Comparison of ENCODE assay signal across 24 cellular contexts in genomic region chr5:26148569-26149107, GRCh38.
"Had no signal": no experiment of that assay in that cellular context is flagged by ENCODE, and none has a peak within 500 bp of the region (broad histone marks: within the 10 kb centered on the region; RNA-seq: fewer than 3 reads in every experiment).

No MANE protein-coding gene starts in this region.

- H3K9me3 ChIP-seq: colonic mucosa, right atrium auricular region had no signal

- DNase-seq: activated CD4-positive, alpha-beta T cell treated with anti-CD3 and anti-CD28 coated beads, Interleukin-2, amount 50 U/mL, for 1 hour; activated CD4-positive, CD25-positive, alpha-beta regulatory T cell treated with anti-CD3 and anti-CD28 coated beads, Interleukin-2, amount 50 U/mL, for 72 hours; activated CD8-positive, alpha-beta memory T cell treated with anti-CD3 and anti-CD28 coated beads, Interleukin-2, amount 50 U/mL, for 4 hours; activated effector memory CD4-positive, alpha-beta T cell treated with anti-CD3 and anti-CD28 coated beads, Interleukin-2, amount 50 U/mL, for 16 hours; activated naive CD4-positive, alpha-beta T cell treated with anti-CD3 and anti-CD28 coated beads, Interleukin-2, amount 50 U/mL, for 16 hours; activated T-cell treated with anti-CD3 and anti-CD28 coated beads, Interleukin-2, amount 50 U/mL, for 4 hours; aorta; brain microvascular endothelial cell; central memory CD4-positive, alpha-beta T cell; colonic mucosa; heart right ventricle; left colon; stimulated activated CD4-positive, alpha-beta T cell treated with anti-CD3 and anti-CD28 coated beads, Interleukin-15, amount 100 ng/mL, for 24 hours; stimulated activated CD4-positive, alpha-beta T cell treated with anti-CD3 and anti-CD28 coated beads, Interleukin-4, amount 100 ng/mL, for 1 hour; stomach; T-helper 1 cell; T-helper 9 cell; trophoblast cell had no signal

- H3K27me3 ChIP-seq: brain microvascular endothelial cell, colonic mucosa, heart right ventricle, right atrium auricular region, stomach had no signal

- H3K27ac ChIP-seq: brain microvascular endothelial cell, colonic mucosa, heart right ventricle, right atrium auricular region, skin epidermis, stomach had no signal

- H3K36me3 ChIP-seq: brain microvascular endothelial cell, colonic mucosa, heart right ventricle, right atrium auricular region, stomach had no signal

- H3K4me1 ChIP-seq: colonic mucosa, heart right ventricle, right atrium auricular region, stomach had no signal

- H3K4me3 Mint-ChIP-seq: activated T-cell treated with anti-CD3 and anti-CD28 coated beads, Interleukin-2, amount 50 U/mL, for 4 hours; mesothelial cell of epicardium; nephron had no signal

- ATAC-seq: activated T-cell treated with anti-CD3 and anti-CD28 coated beads, Interleukin-2, amount 50 U/mL, for 4 hours; heart right ventricle; left colon had no signal

- H3K27ac Mint-ChIP-seq: mesothelial cell of epicardium, nephron, progenitor cell of endocrine pancreas had no signal

- H3K4me3 ChIP-seq: colonic mucosa, heart right ventricle, lung, right atrium auricular region, skin epidermis, stomach had no signal

- H3K36me3 Mint-ChIP-seq: mesothelial cell of epicardium had no signal

- H3K4me1 Mint-ChIP-seq: mesothelial cell of epicardium, nephron had no signal

- H3K27me3 Mint-ChIP-seq: progenitor cell of endocrine pancreas had no signal
